In genomic region chr22:21977814-21978213, GRCh38 we compare ENCODE assay signal across 1 cellular context.
TF ChIP-seq lines count a peak whose summit lies in the region.

No MANE protein-coding gene starts in this region.

TF ChIP-seq in K562, 482 proteins besides CTCF, POLR2A, EP300 and RAD21 (continued from another document):
- TF ChIP-seq CEBPZ (IDR thresholded peaks at IDR 0.05; ENCODE audit: borderline replicate concordance, low read depth, low read length): 0 out of 2 replicates have a peak, but pooled peaks have one; percentile 27
- TF ChIP-seq ZC3H11A (IDR thresholded peaks at IDR 0.05; ENCODE audit: low read depth, low read length): peak; percentile 36; the same call in 1 of the 2 replicates
- no peak for TF ChIP-seq ZNF282 (CRISPR knock-in tag; IDR thresholded peaks at IDR 0.05)
- TF ChIP-seq NEUROD1 (IDR thresholded peaks at IDR 0.05; ENCODE audit: borderline replicate concordance, low read depth, low read length, partially characterized antibody): no peak
- no peak for TF ChIP-seq ZNF586 (CRISPR knock-in tag; conservative IDR thresholded peaks at IDR 0.05)
